ENCODE assay signal across 9 cellular contexts in genomic region chr6:21953831-21954801, GRCh38.
A peak's percentile ranks its signal among the peaks of the same experiment; 100 is the strongest.
DNase-seq lines count a peak whose midpoint lies in the region; ATAC-seq and TF ChIP-seq lines count a peak whose summit lies in the region.
"Had no signal": no experiment of that assay in that cellular context is flagged by ENCODE, and none has a peak within 500 bp of the region (broad histone marks: within the 10 kb centered on the region; RNA-seq: fewer than 3 reads in every experiment).

No MANE protein-coding gene starts in this region.

- WGBS in thymus = 75% methylated on average over 10 of the region's 10 CpGs

- H3K36me3 Mint-ChIP-seq in activated CD8-positive, alpha-beta T cell treated with anti-CD3 and anti-CD28 coated beads for 36 hours (ENCODE audit: low read depth) = no peaks in the 10 kb centered on the region
- no peaks in the 10 kb centered on the region for H3K36me3 Mint-ChIP-seq in activated CD8-positive, alpha-beta T cell treated with anti-CD3 and anti-CD28 coated beads, Interleukin-2, amount 10 ng/mL, durations not matched to agents 7 days and 5 days (ENCODE audit: low read depth)
- H3K36me3 Mint-ChIP-seq: naive thymus-derived CD8-positive, alpha-beta T cell had no signal

- POLR2A ChIA-PET in activated CD8-positive, alpha-beta T cell treated with anti-CD3 and anti-CD28 coated beads for 36 hours (lab: Charles Lee) = no interaction called here
- POLR2A ChIA-PET in activated CD8-positive, alpha-beta T cell treated with anti-CD3 and anti-CD28 coated beads, Interleukin-2, amount 10 ng/mL, durations not matched to agents 7 days and 5 days (lab: Charles Lee) = no interaction called here

- H3K36me3 ChIP-seq in thymus (ENCODE audit: control insufficient read depth, insufficient read depth) = no peaks in the 10 kb centered on the region

- peak; percentile 39 for ATAC-seq in activated CD8-positive, alpha-beta T cell treated with anti-CD3 and anti-CD28 coated beads for 36 hours
- no peak for ATAC-seq in activated CD8-positive, alpha-beta T cell treated with anti-CD3 and anti-CD28 coated beads, Interleukin-2, amount 10 ng/mL, durations not matched to agents 7 days and 5 days
- ATAC-seq in left cardiac atrium (peak; percentile 43 to 76), HG03095 (IDR thresholded peaks at IDR 0.05; ENCODE audit: unreplicated experiment) (no peak), GM21737 (IDR thresholded peaks at IDR 0.05; ENCODE audit: unreplicated experiment) (no peak)

- H3K27me3 Mint-ChIP-seq in activated CD8-positive, alpha-beta T cell treated with anti-CD3 and anti-CD28 coated beads for 36 hours = no peaks in the 10 kb centered on the region
- peaks cover 5% of the 10 kb centered on the region for H3K27me3 Mint-ChIP-seq in activated CD8-positive, alpha-beta T cell treated with anti-CD3 and anti-CD28 coated beads, Interleukin-2, amount 10 ng/mL, durations not matched to agents 7 days and 5 days (ENCODE audit: low read depth)

- H3K4me3 ChIP-seq in thymus (ENCODE audit: low read length) = no peak overlapping the region

- peaks cover 8% of the 10 kb centered on the region for H3K4me1 Mint-ChIP-seq in activated CD8-positive, alpha-beta T cell treated with anti-CD3 and anti-CD28 coated beads for 36 hours (ENCODE audit: low read depth)
- H3K4me1 Mint-ChIP-seq in activated CD8-positive, alpha-beta T cell treated with anti-CD3 and anti-CD28 coated beads, Interleukin-2, amount 10 ng/mL, durations not matched to agents 7 days and 5 days (ENCODE audit: low read depth) = peaks cover 18% of the 10 kb centered on the region

- CTCF ChIA-PET in activated CD8-positive, alpha-beta T cell treated with anti-CD3 and anti-CD28 coated beads for 36 hours (lab: Charles Lee) = interaction anchor here (0.9 kb wide), 1 partner anchor 18 kb away, joined by 3 read pairs; no protein-coding TSS in a partner anchor
- CTCF ChIA-PET in activated CD8-positive, alpha-beta T cell treated with anti-CD3 and anti-CD28 coated beads, Interleukin-2, amount 10 ng/mL, durations not matched to agents 7 days and 5 days (lab: Charles Lee) = no interaction called here

- H3K27me3 ChIP-seq in thymus (ENCODE audit: control insufficient read depth, insufficient read depth) = no peaks in the 10 kb centered on the region

- H3K4me1 ChIP-seq in thymus (ENCODE audit: control insufficient read depth, insufficient read depth, low read length) = peaks cover 29% of the 10 kb centered on the region

- H3K27ac ChIP-seq in thymus (ENCODE audit: low read depth) = peak overlapping the region; percentile 48

- peak; percentile 5 for DNase-seq in activated CD8-positive, alpha-beta T cell treated with anti-CD3 and anti-CD28 coated beads for 36 hours
- DNase-seq in activated CD8-positive, alpha-beta T cell treated with anti-CD3 and anti-CD28 coated beads, Interleukin-2, amount 10 ng/mL, durations not matched to agents 7 days and 5 days = no peak
- DNase-seq in RPMI7951 (ENCODE audit: low read depth) (peak; percentile 88), left cardiac atrium (no peak), C1 segment of cervical spinal cord (lab: John Stamatoyannopoulos, UW) (no peak)
- DNase-seq: naive thymus-derived CD8-positive, alpha-beta T cell had no signal

- intact Hi-C loops in activated CD8-positive, alpha-beta T cell treated with anti-CD3 and anti-CD28 coated beads for 36 hours (cut with micrococcal nuclease) = no loop called here
- intact Hi-C loops in left cardiac atrium (cut with DNase I) = no loop called here

- no peak overlapping the region for H3K27ac Mint-ChIP-seq in activated CD8-positive, alpha-beta T cell treated with anti-CD3 and anti-CD28 coated beads for 36 hours
- H3K27ac Mint-ChIP-seq in activated CD8-positive, alpha-beta T cell treated with anti-CD3 and anti-CD28 coated beads, Interleukin-2, amount 10 ng/mL, durations not matched to agents 7 days and 5 days = no peak overlapping the region
- H3K27ac Mint-ChIP-seq: naive thymus-derived CD8-positive, alpha-beta T cell had no signal

- no peak for TF ChIP-seq CTCF in activated CD8-positive, alpha-beta T cell treated with anti-CD3 and anti-CD28 coated beads for 36 hours (IDR thresholded peaks at IDR 0.05)

- no peak overlapping the region for H3K4me3 Mint-ChIP-seq in activated CD8-positive, alpha-beta T cell treated with anti-CD3 and anti-CD28 coated beads for 36 hours
- no peak overlapping the region for H3K4me3 Mint-ChIP-seq in activated CD8-positive, alpha-beta T cell treated with anti-CD3 and anti-CD28 coated beads, Interleukin-2, amount 10 ng/mL, durations not matched to agents 7 days and 5 days
- H3K4me3 Mint-ChIP-seq: naive thymus-derived CD8-positive, alpha-beta T cell had no signal

- H3K9me3 Mint-ChIP-seq in activated CD8-positive, alpha-beta T cell treated with anti-CD3 and anti-CD28 coated beads for 36 hours = no peaks in the 10 kb centered on the region
- no peaks in the 10 kb centered on the region for H3K9me3 Mint-ChIP-seq in activated CD8-positive, alpha-beta T cell treated with anti-CD3 and anti-CD28 coated beads, Interleukin-2, amount 10 ng/mL, durations not matched to agents 7 days and 5 days (ENCODE audit: insufficient read depth)
- H3K9me3 Mint-ChIP-seq: naive thymus-derived CD8-positive, alpha-beta T cell had no signal

- no peaks in the 10 kb centered on the region for H3K9me3 ChIP-seq in thymus (ENCODE audit: control insufficient read depth)

Comparison
In these comparisons a context has a peak if more than half of its experiments do, and no peak if none do; other contexts are left out.
1. ATAC-seq: peak in activated CD8-positive, alpha-beta T cell treated with anti-CD3 and anti-CD28 coated beads for 36 hours (single experiment) and left cardiac atrium (2 of 2); none in activated CD8-positive, alpha-beta T cell treated with anti-CD3 and anti-CD28 coated beads, Interleukin-2, amount 10 ng/mL, durations not matched to agents 7 days and 5 days (single experiment), HG03095 (single experiment) and GM21737 (single experiment).
2. DNase-seq: peak in activated CD8-positive, alpha-beta T cell treated with anti-CD3 and anti-CD28 coated beads for 36 hours (single experiment) and RPMI7951 (single experiment); none in activated CD8-positive, alpha-beta T cell treated with anti-CD3 and anti-CD28 coated beads, Interleukin-2, amount 10 ng/mL, durations not matched to agents 7 days and 5 days (single experiment), left cardiac atrium (single experiment) and C1 segment of cervical spinal cord (0 of 14).